In the genomic region with DNA sequence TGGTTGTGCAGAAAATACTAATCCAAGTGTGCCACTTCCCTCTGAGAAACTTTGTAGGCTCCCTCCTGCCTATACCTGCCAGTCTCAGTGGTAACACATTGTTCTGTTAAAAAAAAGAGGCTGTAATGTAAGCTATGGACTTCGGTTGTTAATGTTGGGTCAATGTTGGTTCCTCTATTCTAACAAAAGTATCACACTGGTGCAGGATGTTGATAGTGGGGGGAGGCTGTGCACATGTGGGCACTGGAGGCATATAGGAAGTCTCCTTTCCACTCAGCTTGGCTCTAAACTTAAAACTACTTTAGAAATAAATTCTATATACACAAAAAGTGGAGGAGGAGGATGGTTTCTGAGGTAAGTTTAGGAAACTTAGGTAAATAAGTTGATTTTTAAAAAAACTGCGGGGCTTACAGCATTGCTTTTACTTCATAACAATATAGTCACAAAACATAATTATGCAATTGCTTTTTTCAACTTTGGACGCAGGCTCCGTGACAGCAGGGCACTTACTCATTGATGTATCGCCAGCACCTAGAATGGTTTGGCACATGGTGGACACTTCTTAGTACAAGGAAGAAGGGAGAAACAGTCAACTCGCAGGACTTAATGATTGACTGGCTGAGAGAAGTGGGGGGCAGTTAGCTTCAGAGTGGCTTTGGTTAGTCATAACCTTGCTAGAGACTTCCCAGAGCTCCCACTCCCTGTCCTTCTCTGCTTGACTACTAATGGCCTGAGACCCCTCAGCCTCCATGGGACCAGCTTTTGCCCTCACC, we compare ENCODE assay signal across 1 cellular context.
A peak's percentile ranks its signal among the peaks of the same experiment; 100 is the strongest.
TF ChIP-seq lines count a peak whose summit lies in the region.

No MANE protein-coding gene starts in this region.

TF ChIP-seq in HepG2, 621 proteins besides CTCF, POLR2A, EP300 and RAD21:
- TF ChIP-seq HNF4G (IDR thresholded peaks at IDR 0.05; ENCODE audit: borderline replicate concordance, low read depth, low read length) (0 out of 2 replicates have a peak, but pooled peaks have one; percentile 11), HNF4G (CRISPR knock-in tag; IDR thresholded peaks at IDR 0.05; ENCODE audit: borderline replicate concordance, low read depth) (no peak), ZNF260 (CRISPR knock-in tag; IDR thresholded peaks at IDR 0.05; ENCODE audit: borderline replicate concordance, low read depth) (0 out of 2 replicates have a peak, but pooled peaks have one; percentile 53), ZNF264 (CRISPR knock-in tag; IDR thresholded peaks at IDR 0.05) (peak; percentile 100), SALL1 (CRISPR knock-in tag; IDR thresholded peaks at IDR 0.05) (peak; percentile 49; the same call in 1 of the 2 replicates), ZNF678 (CRISPR knock-in tag; IDR thresholded peaks at IDR 0.05) (no peak), ZNF839 (CRISPR knock-in tag; IDR thresholded peaks at IDR 0.05; ENCODE audit: borderline replicate concordance) (0 out of 2 replicates have a peak, but pooled peaks have one; percentile 40), ZNF343 (CRISPR knock-in tag; IDR thresholded peaks at IDR 0.05) (no peak), ZNF703 (CRISPR knock-in tag; IDR thresholded peaks at IDR 0.05; ENCODE audit: borderline replicate concordance) (0 out of 2 replicates have a peak, but pooled peaks have one; percentile 25), ZNF605 (CRISPR knock-in tag; IDR thresholded peaks at IDR 0.05) (0 out of 2 replicates have a peak, but pooled peaks have one; percentile 19), ZNF619 (CRISPR knock-in tag; IDR thresholded peaks at IDR 0.05) (0 out of 2 replicates have a peak, but pooled peaks have one; percentile 23)
- TF ChIP-seq, protein P1, sequence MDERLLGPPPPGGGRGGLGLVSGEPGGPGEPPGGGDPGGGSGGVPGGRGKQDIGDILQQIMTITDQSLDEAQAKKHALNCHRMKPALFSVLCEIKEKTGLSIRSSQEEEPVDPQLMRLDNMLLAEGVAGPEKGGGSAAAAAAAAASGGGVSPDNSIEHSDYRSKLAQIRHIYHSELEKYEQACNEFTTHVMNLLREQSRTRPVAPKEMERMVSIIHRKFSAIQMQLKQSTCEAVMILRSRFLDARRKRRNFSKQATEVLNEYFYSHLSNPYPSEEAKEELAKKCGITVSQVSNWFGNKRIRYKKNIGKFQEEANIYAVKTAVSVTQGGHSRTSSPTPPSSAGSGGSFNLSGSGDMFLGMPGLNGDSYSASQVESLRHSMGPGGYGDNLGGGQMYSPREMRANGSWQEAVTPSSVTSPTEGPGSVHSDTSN (CRISPR knock-in tag; IDR thresholded peaks at IDR 0.05), result peak; percentile 26; the same call in 1 of the 2 replicates
- TF ChIP-seq, protein P2, sequence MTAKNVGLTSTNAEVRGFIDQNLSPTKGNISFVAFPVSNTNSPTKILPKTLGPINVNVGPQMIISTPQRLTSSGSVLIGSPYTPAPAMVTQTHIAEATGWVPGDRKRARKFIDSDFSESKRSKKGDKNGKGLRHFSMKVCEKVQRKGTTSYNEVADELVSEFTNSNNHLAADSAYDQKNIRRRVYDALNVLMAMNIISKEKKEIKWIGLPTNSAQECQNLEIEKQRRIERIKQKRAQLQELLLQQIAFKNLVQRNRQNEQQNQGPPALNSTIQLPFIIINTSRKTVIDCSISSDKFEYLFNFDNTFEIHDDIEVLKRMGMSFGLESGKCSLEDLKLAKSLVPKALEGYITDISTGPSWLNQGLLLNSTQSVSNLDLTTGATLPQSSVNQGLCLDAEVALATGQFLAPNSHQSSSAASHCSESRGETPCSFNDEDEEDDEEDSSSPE (CRISPR knock-in tag; IDR thresholded peaks at IDR 0.05), result no peak
- TF ChIP-seq, protein P3, sequence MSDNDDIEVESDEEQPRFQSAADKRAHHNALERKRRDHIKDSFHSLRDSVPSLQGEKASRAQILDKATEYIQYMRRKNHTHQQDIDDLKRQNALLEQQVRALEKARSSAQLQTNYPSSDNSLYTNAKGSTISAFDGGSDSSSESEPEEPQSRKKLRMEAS (IDR thresholded peaks at IDR 0.05), result peak; percentile 36; the same call in 1 of the 2 replicates
